ENCODE assay signal across 20 cellular contexts in the genomic region with DNA sequence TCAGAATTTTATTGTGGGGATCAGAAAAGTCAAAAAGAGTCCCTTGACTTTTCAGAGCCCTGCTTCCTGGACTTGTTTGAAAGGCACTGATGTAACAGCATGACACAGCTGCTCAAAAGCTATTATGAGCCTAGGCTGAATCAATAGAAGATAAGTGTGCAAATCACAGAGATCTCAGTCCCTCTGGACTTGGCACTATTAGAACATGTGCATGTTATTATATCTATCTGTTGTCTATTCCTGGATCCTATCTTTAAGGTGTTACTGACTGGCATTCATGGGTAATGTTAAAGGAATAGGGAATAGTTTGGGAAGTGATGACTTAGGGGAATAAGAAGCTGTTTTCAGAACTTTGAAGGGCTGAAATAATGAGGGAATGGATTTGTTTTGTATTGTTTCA.
A peak's percentile ranks its signal among the peaks of the same experiment; 100 is the strongest.
DNase-seq lines count a peak whose midpoint lies in the region; ATAC-seq and TF ChIP-seq lines count a peak whose summit lies in the region.
"Had no signal": no experiment of that assay in that cellular context is flagged by ENCODE, and none has a peak within 500 bp of the region (broad histone marks: within the 10 kb centered on the region; RNA-seq: fewer than 3 reads in every experiment).

No MANE protein-coding gene starts in this region.

- DNase-seq in DMS53 treated with DMSO at 0.1 percent for 48 hours (lab: John Stamatoyannopoulos, UW; ENCODE audit: unreplicated experiment) (peak; percentile 85), NCI-H2081 treated with DMSO at 0.1 percent for 48 hours (lab: John Stamatoyannopoulos, UW) (peak; percentile 84), SHP77 (lab: John Stamatoyannopoulos, UW) (peak; percentile 75 to 79), left colon (no peak), SW 1271 (lab: John Stamatoyannopoulos, UW) (no peak)
- no peak for DNase-seq in activated CD4-positive, alpha-beta T cell treated with anti-CD3 and anti-CD28 coated beads for 1 hour
- DNase-seq: adrenal gland; BE2C; central memory CD4-positive, alpha-beta T cell; DMS79 treated with DMSO at 0.1 percent for 48 hours; effector CD8-positive, alpha-beta T cell; HCEC 1CT; islet precursor cell; mammary epithelial cell; natural killer cell; NCI-H187; T-helper 17 cell; tibial artery had no signal

- H3K27me3 Mint-ChIP-seq in nephron (ENCODE audit: low read depth): no peaks in the 10 kb centered on the region
- H3K27me3 Mint-ChIP-seq: T-helper 17 cell had no signal

- no peaks in the 10 kb centered on the region for H3K36me3 Mint-ChIP-seq in nephron (ENCODE audit: low read depth)
- H3K36me3 Mint-ChIP-seq: natural killer cell had no signal

- H3K9me3 Mint-ChIP-seq in nephron: peaks cover 3% of the 10 kb centered on the region

- peak overlapping the region in 2 of 3 experiments; percentile 1 to 27 for H3K27ac Mint-ChIP-seq in nephron
- H3K27ac Mint-ChIP-seq: natural killer cell, T-helper 17 cell had no signal

- H3K4me1 Mint-ChIP-seq in nephron: peaks cover 18% of the 10 kb centered on the region
- H3K4me1 Mint-ChIP-seq: natural killer cell, T-helper 17 cell had no signal

- ATAC-seq in GM21423 (IDR thresholded peaks at IDR 0.05; ENCODE audit: unreplicated experiment) (no peak), left colon (no peak)
- ATAC-seq: natural killer cell, T-helper 17 cell had no signal

- intact Hi-C loops in left colon (cut with DNase I, micrococcal nuclease): no loop called here

- no peak for TF ChIP-seq CTCF in nephron (IDR thresholded peaks at IDR 0.05; ENCODE audit: unreplicated experiment in 3 of 3)

- no peak overlapping the region for H3K4me3 Mint-ChIP-seq in nephron
- H3K4me3 Mint-ChIP-seq: natural killer cell, T-helper 17 cell had no signal

Comparison
In these comparisons a context has a peak if more than half of its experiments do, and no peak if none do; other contexts are left out.
1. DNase-seq: peak in DMS53 treated with DMSO at 0.1 percent for 48 hours (single experiment), NCI-H2081 treated with DMSO at 0.1 percent for 48 hours (single experiment) and SHP77 (2 of 2); none in left colon (0 of 2), SW 1271 (0 of 2) and activated CD4-positive, alpha-beta T cell treated with anti-CD3 and anti-CD28 coated beads for 1 hour (single experiment).